Comparison of ENCODE assay signal across 8 cellular contexts in genomic region chr17:42555122-42555622, GRCh38. TPM values are rescaled to one million over a fixed set of nuclear protein-coding genes. Genes with fewer than 3 reads are reported as not detected.
DNase-seq lines count a peak whose midpoint lies in the region; ATAC-seq, FAIRE-seq and TF ChIP-seq lines count a peak whose summit lies in the region.

No MANE protein-coding gene starts in this region.

- H2BK5ac ChIP-seq in neuronal stem cell (ENCODE audit: low read length), result peak overlapping the region; percentile 83

- peaks cover 6% of the 10 kb centered on the region for H3K79me1 ChIP-seq in neuronal stem cell (ENCODE audit: low read depth, low read length)

- TSS peak; percentile 85 for BruUV-seq in PC-9 (replicated peaks; lab: Mats Ljungman, UMichigan)

- H3K4me1 ChIP-seq in CD8-positive, alpha-beta T cell (ENCODE audit: insufficient read depth, low read length), result peaks cover 12% of the 10 kb centered on the region
- no peaks in the 10 kb centered on the region for H3K4me1 ChIP-seq in PC-9 (replicated peaks; ENCODE audit: insufficient read depth)
- peaks cover 6 to 8% of the 10 kb centered on the region in 2 donors for H3K4me1 ChIP-seq in neuronal stem cell (ENCODE audit: control insufficient read depth in 2 of 2, insufficient read depth in 1 of 2, low read depth in 1 of 2, low read length in 2 of 2)

- FAIRE-seq in GM19239 (lab: Jason Lieb, UNC), result no peak

- TF ChIP-seq CTCF in CD8-positive, alpha-beta T cell (IDR thresholded peaks at IDR 0.05), result no peak
- TF ChIP-seq CTCF in PC-9 (conservative IDR thresholded peaks at IDR 0.05) (no peak), epithelial cell of esophagus (IDR thresholded peaks at IDR 0.05; ENCODE audit: insufficient read depth, low read depth, low read length, missing control alignments) (no peak)

- H3K23ac ChIP-seq in neuronal stem cell (ENCODE audit: low read depth, low read length, poor library complexity), result peak overlapping the region; percentile 50

- DNase-seq in CD8-positive, alpha-beta T cell, result no peak
- DNase-seq in PC-9 (no peak), epithelial cell of esophagus (ENCODE audit: low read depth) (no peak), neuronal stem cell (ENCODE audit: low spot score) (no peak), GM19239 (ENCODE audit: insufficient read length, low spot score) (no peak), NCI-H82 treated with DMSO at 0.1 percent for 48 hours (lab: John Stamatoyannopoulos, UW; ENCODE audit: unreplicated experiment) (no peak), kidney glomerular epithelial cell (lab: John Stamatoyannopoulos, UW) (no peak), D341Med (ENCODE audit: low spot score) (no peak)

- peak overlapping the region; percentile 98 for H3K4me2 ChIP-seq in PC-9
- H3K4me2 ChIP-seq in neuronal stem cell (ENCODE audit: insufficient read depth, low read length, poor library complexity, severe bottlenecking), result peak overlapping the region; percentile 77

- H2AK5ac ChIP-seq in neuronal stem cell (ENCODE audit: low read depth, low read length), result no peak overlapping the region

- H4K8ac ChIP-seq in neuronal stem cell (ENCODE audit: low read depth, low read length), result no peak overlapping the region

- no peaks in the 10 kb centered on the region for H3K9me3 Mint-ChIP-seq in CD8-positive, alpha-beta T cell

- H3K9ac ChIP-seq in neuronal stem cell (ENCODE audit: low read depth, low read length, poor library complexity), result peak overlapping the region; percentile 95

- H3K27me3 ChIP-seq in CD8-positive, alpha-beta T cell (ENCODE audit: insufficient read depth, low read length), result no peaks in the 10 kb centered on the region
- H3K27me3 ChIP-seq in PC-9 (ENCODE audit: insufficient read depth, low read depth), result no peaks in the 10 kb centered on the region
- no peaks in the 10 kb centered on the region for H3K27me3 ChIP-seq in neuronal stem cell (ENCODE audit: control insufficient read depth in 3 of 3, insufficient read depth in 3 of 3, low read depth in 1 of 3, low read length in 3 of 3)

- peaks cover 3% of the 10 kb centered on the region for H3K36me3 Mint-ChIP-seq in CD8-positive, alpha-beta T cell

- H3K9me3 ChIP-seq in CD8-positive, alpha-beta T cell (ENCODE audit: low read length), result no peaks in the 10 kb centered on the region
- H3K9me3 ChIP-seq in PC-9 (ENCODE audit: insufficient read depth, low read depth) (no peaks in the 10 kb centered on the region), neuronal stem cell (replicated peaks in 1 of 2; ENCODE audit: control insufficient read depth in 2 of 2, insufficient read depth in 1 of 2, low read depth in 1 of 2, low read length in 2 of 2) (no peaks in the 10 kb centered on the region)

- peak overlapping the region; percentile 89 for H3K4me3 Mint-ChIP-seq in CD8-positive, alpha-beta T cell

- H2AFZ ChIP-seq in PC-9, result peak overlapping the region; percentile 83
- peak overlapping the region; percentile 96 for H2AFZ ChIP-seq in neuronal stem cell (ENCODE audit: low read length)

- H3K4me3 ChIP-seq in CD8-positive, alpha-beta T cell (ENCODE audit: low read depth, low read length), result peak overlapping the region; percentile 87
- H3K4me3 ChIP-seq in PC-9, result peak overlapping the region; percentile 99
- peak overlapping the region; percentile 78 for H3K4me3 ChIP-seq in epithelial cell of esophagus (ENCODE audit: low read length)
- peak overlapping the region; percentile 89 to 97 for H3K4me3 ChIP-seq in neuronal stem cell (ENCODE audit: low read length in 2 of 2)

- no peaks in the 10 kb centered on the region for H3K27me3 Mint-ChIP-seq in CD8-positive, alpha-beta T cell (ENCODE audit: low read depth)

- H4K20me1 ChIP-seq in PC-9 (ENCODE audit: insufficient read depth), result no peaks in the 10 kb centered on the region

- H3K9me2 ChIP-seq in PC-9 (ENCODE audit: insufficient read depth), result no peaks in the 10 kb centered on the region

- H4K91ac ChIP-seq in neuronal stem cell (ENCODE audit: low read depth, low read length, poor library complexity), result no peak overlapping the region

- intact Hi-C loops in CD8-positive, alpha-beta T cell (cut with DNase I, micrococcal nuclease), result loop anchor here in 1 of 2 experiments (2.0 kb wide), 1 partner anchor 18 kb away; the partner anchor contains the start of gene NAGLU
- intact Hi-C loops in PC-9 (cut with micrococcal nuclease; ENCODE audit: unreplicated experiment), result no loop called here

- H3K79me2 ChIP-seq in PC-9 (ENCODE audit: low read depth), result peaks cover 24% of the 10 kb centered on the region

- no peak overlapping the region for H2BK120ac ChIP-seq in neuronal stem cell (ENCODE audit: low read depth, low read length)

- H3F3A ChIP-seq in PC-9 (ENCODE audit: insufficient read depth, low read depth), result peaks cover 11% of the 10 kb centered on the region; the same call in 1 of the 2 replicates

- H2BK12ac ChIP-seq in neuronal stem cell (ENCODE audit: low read length), result no peak overlapping the region

- POLR2A ChIA-PET in CD8-positive, alpha-beta T cell (lab: Charles Lee), result interaction anchor here (1.0 to 2.2 kb wide), 6 partner anchors 11 to 167 kb away, joined by 3 to 11 read pairs (median 4); partner anchors contain the start of genes NAGLU and STAT3
- POLR2A ChIA-PET in PC-9 (lab: Charles Lee; ENCODE audit: unreplicated experiment), result interaction anchor here (0.6 to 0.7 kb wide), 4 partner anchors 19 to 167 kb away, joined by 3 to 5 read pairs (median 4); partner anchors contain the start of genes NAGLU and STAT3

- WGBS in neuronal stem cell (ENCODE audit: extremely low coverage in 2 of 2, insufficient read length in 2 of 2, insufficient replicate concordance in 1 of 2), 2 donors, result no CpG with 5 or more reads among the region's 4 CpGs

- CTCF ChIA-PET in CD8-positive, alpha-beta T cell (lab: Charles Lee), result interaction anchor here (1.3 to 1.6 kb wide), 3 partner anchors 14 to 25 kb away, joined by 5 to 8 read pairs (median 5); no protein-coding TSS in a partner anchor
- CTCF ChIA-PET in PC-9 (lab: Charles Lee), result interaction anchor here (1.1 kb wide), 1 partner anchor 8 kb away, joined by 3 read pairs; no protein-coding TSS in a partner anchor

- no peak for ATAC-seq in CD8-positive, alpha-beta T cell

- H3K4me1 Mint-ChIP-seq in CD8-positive, alpha-beta T cell (ENCODE audit: low read depth), result peaks cover 29% of the 10 kb centered on the region

- no peaks in the 10 kb centered on the region for H3K36me3 ChIP-seq in CD8-positive, alpha-beta T cell (ENCODE audit: insufficient read depth, low read length)
- no peaks in the 10 kb centered on the region for H3K36me3 ChIP-seq in PC-9 (ENCODE audit: low read depth)
- no peaks in the 10 kb centered on the region for H3K36me3 ChIP-seq in neuronal stem cell (replicated peaks in 1 of 2; ENCODE audit: control insufficient read depth in 2 of 2, insufficient read depth in 2 of 2, low read length in 2 of 2)

- peak overlapping the region; percentile 15 for H2BK15ac ChIP-seq in neuronal stem cell (ENCODE audit: low read length)

- peak overlapping the region; percentile 94 for H3K27ac Mint-ChIP-seq in CD8-positive, alpha-beta T cell

- peak overlapping the region; percentile 25 for H3K14ac ChIP-seq in neuronal stem cell (ENCODE audit: low read length)

- peak overlapping the region; percentile 80 for H3K27ac ChIP-seq in CD8-positive, alpha-beta T cell (ENCODE audit: low read depth, low read length)
- H3K27ac ChIP-seq in PC-9, result peak overlapping the region; percentile 58
- peak overlapping the region; percentile 59 for H3K27ac ChIP-seq in neuronal stem cell (replicated peaks; ENCODE audit: low read length)

- H3K4ac ChIP-seq in neuronal stem cell (ENCODE audit: low read length), result no peak overlapping the region

- H3K18ac ChIP-seq in neuronal stem cell (ENCODE audit: low read length), result peak overlapping the region; percentile 86

RNA-seq across cellular contexts. Expression of gene HSD17B1, which starts 2.4 kb away (rescaled TPM):
- under 1 TPM; 0.44 to 0.52 TPM for total RNA-seq in CD8-positive, alpha-beta T cell
- total RNA-seq in PC-9 (2021), result 0.90 and 1.3 TPM in 2 replicates
- polyA plus RNA-seq in neuronal stem cell (2013, experiment 1 of 2), result 1.6 TPM
- 1.8 TPM for polyA plus RNA-seq in neuronal stem cell (2013, experiment 2 of 2)

RNA-seq across cellular contexts. Expression of gene COASY, which starts 6.8 kb away (rescaled TPM):
- total RNA-seq in CD8-positive, alpha-beta T cell, result 10 to 100 TPM; 26.4 to 32.9 TPM
- 133 and 152 TPM in 2 replicates for total RNA-seq in PC-9 (2021)
- polyA plus RNA-seq in neuronal stem cell (2013, experiment 1 of 2), result 74.9 TPM
- 76.5 TPM for polyA plus RNA-seq in neuronal stem cell (2013, experiment 2 of 2)

RNA-seq across cellular contexts. Expression of gene MLX, which starts 11.7 kb away (rescaled TPM):
- 10 to 100 TPM; 18.3 to 21.3 TPM for total RNA-seq in CD8-positive, alpha-beta T cell
- total RNA-seq in PC-9 (2021), result 20.0 and 26.0 TPM in 2 replicates
- polyA plus RNA-seq in neuronal stem cell (2013, experiment 1 of 2), result 25.1 TPM
- 25.5 TPM for polyA plus RNA-seq in neuronal stem cell (2013, experiment 2 of 2)

RNA-seq across cellular contexts. Expression of gene NAGLU, which starts 19.1 kb away (rescaled TPM):
- 1 to 10 TPM; 7.4 TPM for total RNA-seq in CD8-positive, alpha-beta T cell
- total RNA-seq in PC-9 (2021), result 18.2 and 20.6 TPM in 2 replicates
- polyA plus RNA-seq in neuronal stem cell (2013, experiment 1 of 2), result 6.6 TPM
- 6.4 TPM for polyA plus RNA-seq in neuronal stem cell (2013, experiment 2 of 2)

RNA-seq across cellular contexts. Expression of gene PSMC3IP, which starts 22.4 kb away (rescaled TPM):
- total RNA-seq in CD8-positive, alpha-beta T cell, result 1 to 10 TPM; 3.9 to 4.1 TPM
- 10.2 and 13.4 TPM in 2 replicates for total RNA-seq in PC-9 (2021)
- polyA plus RNA-seq in neuronal stem cell (2013, experiment 1 of 2), result 27.2 TPM
- 27.4 TPM for polyA plus RNA-seq in neuronal stem cell (2013, experiment 2 of 2)
